31 cellular contexts compared by ENCODE assay signal in the genomic region with DNA sequence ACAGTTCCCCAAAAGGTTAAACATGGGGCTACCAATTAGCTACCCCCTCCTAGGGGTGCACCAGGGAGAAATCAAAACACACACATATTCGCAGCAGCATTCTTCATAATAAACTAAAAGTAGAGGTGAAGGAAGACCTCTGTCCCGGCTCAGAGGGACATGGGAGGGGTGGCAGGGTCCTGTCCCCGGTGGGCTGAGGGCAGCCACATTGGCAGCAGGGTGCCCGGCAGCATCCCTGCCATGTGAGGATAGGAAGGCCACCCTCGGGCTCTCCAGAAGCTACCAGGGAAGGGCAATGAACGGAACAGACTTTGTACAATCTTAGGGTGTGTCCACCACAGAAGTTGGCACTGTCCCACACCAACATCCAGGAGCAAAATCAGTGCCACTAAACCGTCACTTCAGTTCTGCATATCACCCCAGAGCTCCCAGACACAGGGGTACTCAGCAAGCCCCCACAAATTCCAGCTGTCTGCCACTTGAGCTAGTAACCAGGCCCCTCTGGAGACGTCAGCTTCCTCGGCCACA. TPM values are rescaled to one million over a fixed set of nuclear protein-coding genes. Genes with fewer than 3 reads are reported as not detected.
"Had no signal": no experiment of that assay in that cellular context is flagged by ENCODE, and none has a peak within 500 bp of the region (broad histone marks: within the 10 kb centered on the region; RNA-seq: fewer than 3 reads in every experiment).

No MANE protein-coding gene starts in this region.

- H3K4me1 ChIP-seq: ascending aorta had no signal

- H3K27me3 ChIP-seq: ascending aorta, cardiac muscle cell, MG63, SJCRH30 had no signal

- DNase-seq: activated CD4-positive, alpha-beta memory T cell treated with anti-CD3 and anti-CD28 coated beads, Interleukin-2, amount 10 ng/mL, durations not matched to agents 7 days and 5 days; activated CD4-positive, alpha-beta T cell treated with anti-CD3 and anti-CD28 coated beads for 1 hour; activated CD4-positive, alpha-beta T cell treated with anti-CD3 and anti-CD28 coated beads for 48 hours; activated CD4-positive, CD25-positive, alpha-beta regulatory T cell; activated CD8-positive, alpha-beta memory T cell treated with anti-CD3 and anti-CD28 coated beads for 24 hours; activated CD8-positive, alpha-beta memory T cell treated with anti-CD3 and anti-CD28 coated beads, Interleukin-2, amount 10 ng/mL, durations not matched to agents 7 days and 5 days; activated CD8-positive, alpha-beta memory T cell treated with anti-CD3 and anti-CD28 coated beads, Interleukin-2, amount 50 U/mL, for 48 hours; activated effector memory CD4-positive, alpha-beta T cell treated with Interleukin-2 at 50 U/mL for 16 hours; activated naive CD4-positive, alpha-beta T cell treated with anti-CD3 and anti-CD28 coated beads, Interleukin-2, amount 50 U/mL, for 16 hours; activated naive CD8-positive, alpha-beta T cell treated with anti-CD3 and anti-CD28 coated beads for 36 hours; activated T-cell treated with anti-CD3 and anti-CD28 coated beads, Interleukin-2, amount 50 U/mL, for 48 hours; amniotic stem cell; Karpas-422; KBM-7; MG63; NCI-H1048; NCI-H1105 treated with DMSO at 0.1 percent for 48 hours; NCI-H1436; NCI-H1694; NCI-H1930; NCI-H2081 treated with DMSO at 0.1 percent for 48 hours; NCI-H226; NCI-H446 treated with DMSO at 0.1 percent for 48 hours; NCI-H524 treated with DMSO at 0.1 percent for 48 hours; SHP77; SJCRH30; WERI-Rb-1 had no signal

- H3K4me1 Mint-ChIP-seq: activated CD4-positive, alpha-beta memory T cell treated with anti-CD3 and anti-CD28 coated beads, Interleukin-2, amount 10 ng/mL, durations not matched to agents 7 days and 5 days; activated CD8-positive, alpha-beta memory T cell treated with anti-CD3 and anti-CD28 coated beads, Interleukin-2, amount 10 ng/mL, durations not matched to agents 7 days and 5 days; activated naive CD8-positive, alpha-beta T cell treated with anti-CD3 and anti-CD28 coated beads for 36 hours had no signal

- H3K36me3 ChIP-seq: ascending aorta, cardiac muscle cell, MG63, SJCRH30, WERI-Rb-1 had no signal

- H3K9me3 ChIP-seq: ascending aorta, MG63, SJCRH30 had no signal

- H3K4me3 Mint-ChIP-seq: activated CD4-positive, alpha-beta memory T cell treated with anti-CD3 and anti-CD28 coated beads, Interleukin-2, amount 10 ng/mL, durations not matched to agents 7 days and 5 days; activated CD8-positive, alpha-beta memory T cell treated with anti-CD3 and anti-CD28 coated beads, Interleukin-2, amount 10 ng/mL, durations not matched to agents 7 days and 5 days; activated naive CD8-positive, alpha-beta T cell treated with anti-CD3 and anti-CD28 coated beads for 36 hours; T-helper 1 cell treated with Interleukin-12 subunit alpha and Interleukin-12 subunit beta and Interleukin-4 antibody, amounts not matched to agents 30 μg/mL and 1 μg/mL, for 36 hours had no signal

- H3K27ac ChIP-seq: ascending aorta, cardiac muscle cell, SJCRH30, SK-N-MC had no signal

- H3K9me3 Mint-ChIP-seq: activated CD4-positive, alpha-beta memory T cell treated with anti-CD3 and anti-CD28 coated beads, Interleukin-2, amount 10 ng/mL, durations not matched to agents 7 days and 5 days; activated naive CD8-positive, alpha-beta T cell treated with anti-CD3 and anti-CD28 coated beads for 36 hours; T-helper 1 cell treated with Interleukin-12 subunit alpha and Interleukin-12 subunit beta and Interleukin-4 antibody, amounts not matched to agents 30 μg/mL and 1 μg/mL, for 36 hours had no signal

- H3K36me3 Mint-ChIP-seq: activated CD8-positive, alpha-beta memory T cell treated with anti-CD3 and anti-CD28 coated beads, Interleukin-2, amount 10 ng/mL, durations not matched to agents 7 days and 5 days; activated naive CD8-positive, alpha-beta T cell treated with anti-CD3 and anti-CD28 coated beads for 36 hours had no signal

- H3K4me3 ChIP-seq: ascending aorta, cardiac muscle cell, MG63, SJCRH30, SK-N-MC had no signal

- H3K27me3 Mint-ChIP-seq: activated naive CD8-positive, alpha-beta T cell treated with anti-CD3 and anti-CD28 coated beads for 36 hours had no signal

- H3K27ac Mint-ChIP-seq: activated CD4-positive, alpha-beta memory T cell treated with anti-CD3 and anti-CD28 coated beads, Interleukin-2, amount 10 ng/mL, durations not matched to agents 7 days and 5 days; activated CD8-positive, alpha-beta memory T cell treated with anti-CD3 and anti-CD28 coated beads, Interleukin-2, amount 10 ng/mL, durations not matched to agents 7 days and 5 days; activated naive CD8-positive, alpha-beta T cell treated with anti-CD3 and anti-CD28 coated beads for 36 hours; T-helper 1 cell treated with Interleukin-12 subunit alpha and Interleukin-12 subunit beta and Interleukin-4 antibody, amounts not matched to agents 30 μg/mL and 1 μg/mL, for 36 hours had no signal

RNA-seq across cellular contexts. Expression of a gene that starts 3.1 kb away (rescaled TPM):
- total RNA-seq: ascending aorta, cardiac muscle cell had no signal
